ENCODE assay signal across 19 cellular contexts in genomic region chr11:9820260-9820659, GRCh38.
A peak's percentile ranks its signal among the peaks of the same experiment; 100 is the strongest.
DNase-seq lines count a peak whose midpoint lies in the region; ATAC-seq and TF ChIP-seq lines count a peak whose summit lies in the region.
"Had no signal": no experiment of that assay in that cellular context is flagged by ENCODE, and none has a peak within 500 bp of the region (broad histone marks: within the 10 kb centered on the region; RNA-seq: fewer than 3 reads in every experiment).

No MANE protein-coding gene starts in this region.

- in situ Hi-C loops in GM23248 (cut with MboI), result no loop called here

- H3K36me3 ChIP-seq in HUES48 (ENCODE audit: control insufficient read depth, insufficient read depth, low read length) (no peaks in the 10 kb centered on the region), testis (ENCODE audit: low read depth, missing control alignments) (no peaks in the 10 kb centered on the region), GM23248 (ENCODE audit: low read depth) (no peaks in the 10 kb centered on the region; the same call in 1 of the 2 replicates)
- H3K36me3 ChIP-seq: BE2C, upper lobe of left lung had no signal

- no peak for DNase-seq in chondrocyte (ENCODE audit: low spot score)
- peak; percentile 80 for DNase-seq in left ventricle myocardium superior
- peak; percentile 24 for DNase-seq in testis
- DNase-seq in NCI-H1694 (lab: John Stamatoyannopoulos, UW), result no peak
- DNase-seq in posterior vena cava (ENCODE audit: low spot score), result no peak
- DNase-seq in GM23248, result no peak
- DNase-seq in activated CD4-positive, CD25-positive, alpha-beta regulatory T cell (lab: John Stamatoyannopoulos, UW), result no peak
- DNase-seq: activated CD4-positive, alpha-beta T cell treated with anti-CD3 and anti-CD28 coated beads for 4 hours; BE2C; glutamatergic neuron; HCEC 1CT; immature natural killer cell; KBM-7; MV-4-11; NCI-H1930; occipital lobe; stimulated activated naive CD8-positive, alpha-beta T cell treated with anti-CD3 and anti-CD28 coated beads, Interleukin-15, Interleukin-2, amounts not matched to agents 100 U/mL and 50 U/mL, for 24 hours; upper lobe of left lung had no signal

- H3K27me3 Mint-ChIP-seq in chondrocyte (ENCODE audit: low read depth), result no peaks in the 10 kb centered on the region

- intact Hi-C loops in left ventricle myocardium superior (cut with micrococcal nuclease) (no loop called here), testis (cut with DNase I; ENCODE audit: low total_unique reads) (no loop called here), posterior vena cava (cut with DNase I) (no loop called here)

- peaks cover 38% of the 10 kb centered on the region for H3K4me1 ChIP-seq in HUES48 (ENCODE audit: control insufficient read depth, insufficient read depth, low read length)
- no peaks in the 10 kb centered on the region for H3K4me1 ChIP-seq in testis
- H3K4me1 ChIP-seq in GM23248 (ENCODE audit: insufficient read depth), result peaks cover 48% of the 10 kb centered on the region
- H3K4me1 ChIP-seq: BE2C, upper lobe of left lung had no signal

- H3K9ac ChIP-seq in HUES48 (ENCODE audit: low read depth, low read length) (no peak overlapping the region), GM23248 (no peak overlapping the region)

- H3K79me2 ChIP-seq in GM23248 (ENCODE audit: insufficient read depth), result no peaks in the 10 kb centered on the region

- H3K27me3 ChIP-seq in HUES48 (ENCODE audit: control insufficient read depth, insufficient read depth, low read length) (no peaks in the 10 kb centered on the region), testis (no peaks in the 10 kb centered on the region), GM23248 (replicated peaks; ENCODE audit: insufficient read depth) (no peaks in the 10 kb centered on the region)
- H3K27me3 ChIP-seq: BE2C, upper lobe of left lung had no signal

- H3K4me3 Mint-ChIP-seq in chondrocyte (ENCODE audit: unreplicated experiment), result no peak overlapping the region
- H3K4me3 Mint-ChIP-seq: immature natural killer cell had no signal

- TF ChIP-seq POLR2A in testis (IDR thresholded peaks at IDR 0.05), result no peak

- peak; percentile 98 for ATAC-seq in left ventricle myocardium superior
- ATAC-seq: stimulated activated naive CD8-positive, alpha-beta T cell treated with anti-CD3 and anti-CD28 coated beads, Interleukin-15, Interleukin-2, amounts not matched to agents 100 U/mL and 50 U/mL, for 24 hours had no signal

- H3K9me3 ChIP-seq in HUES48 (ENCODE audit: control insufficient read depth, insufficient read depth, low read length) (no peaks in the 10 kb centered on the region), testis (no peaks in the 10 kb centered on the region), GM23248 (ENCODE audit: low read depth) (no peaks in the 10 kb centered on the region)
- H3K9me3 ChIP-seq: BE2C, upper lobe of left lung had no signal

- H3K27ac ChIP-seq in HUES48 (ENCODE audit: low read depth, low read length) (peak overlapping the region; percentile 74), testis (no peak overlapping the region), GM23248 (no peak overlapping the region)
- H3K27ac ChIP-seq: upper lobe of left lung had no signal

- TF ChIP-seq CTCF in chondrocyte (IDR thresholded peaks at IDR 0.05), result no peak
- no peak for TF ChIP-seq CTCF in testis (IDR thresholded peaks at IDR 0.05)

- 28 to 45% methylated on average over 1 of the region's 1 CpG for WGBS in testis, 2 donors
- WGBS in GM23248 (ENCODE audit: low coverage in 1 of 2, low lambda C conversion rate in 2 of 2, missing lambda C conversion rate in 2 of 2), 2 experiments, result 19 to 23% methylated on average over 1 of the region's 1 CpG

- H2AFZ ChIP-seq in GM23248, result no peak overlapping the region

- peaks cover 45% of the 10 kb centered on the region for H3K4me1 Mint-ChIP-seq in chondrocyte (ENCODE audit: low read depth)
- H3K4me1 Mint-ChIP-seq: immature natural killer cell had no signal

- no peaks in the 10 kb centered on the region for H3K9me3 Mint-ChIP-seq in chondrocyte (ENCODE audit: low read depth)
- H3K9me3 Mint-ChIP-seq: immature natural killer cell had no signal

- H3K27ac Mint-ChIP-seq in chondrocyte (ENCODE audit: unreplicated experiment), result peak overlapping the region; percentile 20

- H3F3A ChIP-seq in GM23248 (ENCODE audit: insufficient read depth), result peaks cover 47% of the 10 kb centered on the region

- H3K36me3 Mint-ChIP-seq in chondrocyte (ENCODE audit: low read depth), result peaks cover 1% of the 10 kb centered on the region

- H4K20me1 ChIP-seq in GM23248 (ENCODE audit: insufficient read depth), result no peaks in the 10 kb centered on the region

- H3K4me2 ChIP-seq in GM23248 (ENCODE audit: unreplicated experiment), result no peak overlapping the region

- H3K9me2 ChIP-seq in GM23248 (ENCODE audit: insufficient read depth), result no peaks in the 10 kb centered on the region

- no peak overlapping the region for H3K4me3 ChIP-seq in HUES48 (ENCODE audit: low read depth, low read length)
- no peak overlapping the region for H3K4me3 ChIP-seq in testis
- H3K4me3 ChIP-seq in GM23248, result no peak overlapping the region
- H3K4me3 ChIP-seq: upper lobe of left lung had no signal

Comparison
In these comparisons a context has a peak if more than half of its experiments do, and no peak if none do; other contexts are left out.
1. DNase-seq: peak in left ventricle myocardium superior (single experiment) and testis (single experiment); none in chondrocyte (single experiment), NCI-H1694 (single experiment), posterior vena cava (single experiment), GM23248 (single experiment) and activated CD4-positive, CD25-positive, alpha-beta regulatory T cell (0 of 4).